Comparison of ENCODE assay signal across 2 cellular contexts in genomic region chr3:134449951-134450350, GRCh38.
TF ChIP-seq lines count a peak whose summit lies in the region.

No MANE protein-coding gene starts in this region.

TF ChIP-seq in GM23338, 12 proteins besides CTCF, POLR2A, EP300 and RAD21:
- TF ChIP-seq NANOG (IDR thresholded peaks at IDR 0.05; ENCODE audit: borderline replicate concordance) (no peak), POLR2AphosphoS5 (IDR thresholded peaks at IDR 0.05; ENCODE audit: low read depth) (no peak), EZH2 (IDR thresholded peaks at IDR 0.05; ENCODE audit: low read depth, unreplicated experiment) (no peak), STAT1 (IDR thresholded peaks at IDR 0.05; ENCODE audit: unreplicated experiment) (no peak), ZNF331 (CRISPR knock-in tag; IDR thresholded peaks at IDR 0.05; ENCODE audit: low read depth) (no peak), EZH2phosphoT487 (IDR thresholded peaks at IDR 0.05; ENCODE audit: unreplicated experiment) (no peak), JUNB (IDR thresholded peaks at IDR 0.05; ENCODE audit: unreplicated experiment) (no peak)
- TF ChIP-seq, protein P1, sequence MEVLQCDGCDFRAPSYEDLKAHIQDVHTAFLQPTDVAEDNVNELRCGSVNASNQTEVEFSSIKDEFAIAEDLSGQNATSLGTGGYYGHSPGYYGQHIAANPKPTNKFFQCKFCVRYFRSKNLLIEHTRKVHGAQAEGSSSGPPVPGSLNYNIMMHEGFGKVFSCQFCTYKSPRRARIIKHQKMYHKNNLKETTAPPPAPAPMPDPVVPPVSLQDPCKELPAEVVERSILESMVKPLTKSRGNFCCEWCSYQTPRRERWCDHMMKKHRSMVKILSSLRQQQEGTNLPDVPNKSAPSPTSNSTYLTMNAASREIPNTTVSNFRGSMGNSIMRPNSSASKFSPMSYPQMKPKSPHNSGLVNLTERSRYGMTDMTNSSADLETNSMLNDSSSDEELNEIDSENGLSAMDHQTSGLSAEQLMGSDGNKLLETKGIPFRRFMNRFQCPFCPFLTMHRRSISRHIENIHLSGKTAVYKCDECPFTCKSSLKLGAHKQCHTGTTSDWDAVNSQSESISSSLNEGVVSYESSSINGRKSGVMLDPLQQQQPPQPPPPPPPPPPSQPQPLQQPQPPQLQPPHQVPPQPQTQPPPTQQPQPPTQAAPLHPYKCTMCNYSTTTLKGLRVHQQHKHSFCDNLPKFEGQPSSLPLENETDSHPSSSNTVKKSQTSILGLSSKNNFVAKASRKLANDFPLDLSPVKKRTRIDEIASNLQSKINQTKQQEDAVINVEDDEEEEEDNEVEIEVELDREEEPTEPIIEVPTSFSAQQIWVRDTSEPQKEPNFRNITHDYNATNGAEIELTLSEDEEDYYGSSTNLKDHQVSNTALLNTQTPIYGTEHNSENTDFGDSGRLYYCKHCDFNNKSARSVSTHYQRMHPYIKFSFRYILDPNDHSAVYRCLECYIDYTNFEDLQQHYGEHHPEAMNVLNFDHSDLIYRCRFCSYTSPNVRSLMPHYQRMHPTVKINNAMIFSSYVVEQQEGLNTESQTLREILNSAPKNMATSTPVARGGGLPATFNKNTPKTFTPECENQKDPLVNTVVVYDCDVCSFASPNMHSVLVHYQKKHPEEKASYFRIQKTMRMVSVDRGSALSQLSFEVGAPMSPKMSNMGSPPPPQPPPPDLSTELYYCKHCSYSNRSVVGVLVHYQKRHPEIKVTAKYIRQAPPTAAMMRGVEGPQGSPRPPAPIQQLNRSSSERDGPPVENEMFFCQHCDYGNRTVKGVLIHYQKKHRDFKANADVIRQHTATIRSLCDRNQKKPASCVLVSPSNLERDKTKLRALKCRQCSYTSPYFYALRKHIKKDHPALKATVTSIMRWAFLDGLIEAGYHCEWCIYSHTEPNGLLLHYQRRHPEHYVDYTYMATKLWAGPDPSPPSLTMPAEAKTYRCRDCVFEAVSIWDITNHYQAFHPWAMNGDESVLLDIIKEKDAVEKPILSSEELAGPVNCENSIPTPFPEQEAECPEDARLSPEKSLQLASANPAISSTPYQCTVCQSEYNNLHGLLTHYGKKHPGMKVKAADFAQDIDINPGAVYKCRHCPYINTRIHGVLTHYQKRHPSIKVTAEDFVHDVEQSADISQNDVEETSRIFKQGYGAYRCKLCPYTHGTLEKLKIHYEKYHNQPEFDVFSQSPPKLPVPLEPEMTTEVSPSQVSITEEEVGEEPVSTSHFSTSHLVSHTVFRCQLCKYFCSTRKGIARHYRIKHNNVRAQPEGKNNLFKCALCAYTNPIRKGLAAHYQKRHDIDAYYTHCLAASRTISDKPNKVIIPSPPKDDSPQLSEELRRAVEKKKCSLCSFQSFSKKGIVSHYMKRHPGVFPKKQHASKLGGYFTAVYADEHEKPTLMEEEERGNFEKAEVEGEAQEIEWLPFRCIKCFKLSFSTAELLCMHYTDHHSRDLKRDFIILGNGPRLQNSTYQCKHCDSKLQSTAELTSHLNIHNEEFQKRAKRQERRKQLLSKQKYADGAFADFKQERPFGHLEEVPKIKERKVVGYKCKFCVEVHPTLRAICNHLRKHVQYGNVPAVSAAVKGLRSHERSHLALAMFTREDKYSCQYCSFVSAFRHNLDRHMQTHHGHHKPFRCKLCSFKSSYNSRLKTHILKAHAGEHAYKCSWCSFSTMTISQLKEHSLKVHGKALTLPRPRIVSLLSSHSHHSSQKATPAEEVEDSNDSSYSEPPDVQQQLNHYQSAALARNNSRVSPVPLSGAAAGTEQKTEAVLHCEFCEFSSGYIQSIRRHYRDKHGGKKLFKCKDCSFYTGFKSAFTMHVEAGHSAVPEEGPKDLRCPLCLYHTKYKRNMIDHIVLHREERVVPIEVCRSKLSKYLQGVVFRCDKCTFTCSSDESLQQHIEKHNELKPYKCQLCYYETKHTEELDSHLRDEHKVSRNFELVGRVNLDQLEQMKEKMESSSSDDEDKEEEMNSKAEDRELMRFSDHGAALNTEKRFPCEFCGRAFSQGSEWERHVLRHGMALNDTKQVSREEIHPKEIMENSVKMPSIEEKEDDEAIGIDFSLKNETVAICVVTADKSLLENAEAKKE (CRISPR knock-in tag; IDR thresholded peaks at IDR 0.05): no peak
- TF ChIP-seq, protein P2, sequence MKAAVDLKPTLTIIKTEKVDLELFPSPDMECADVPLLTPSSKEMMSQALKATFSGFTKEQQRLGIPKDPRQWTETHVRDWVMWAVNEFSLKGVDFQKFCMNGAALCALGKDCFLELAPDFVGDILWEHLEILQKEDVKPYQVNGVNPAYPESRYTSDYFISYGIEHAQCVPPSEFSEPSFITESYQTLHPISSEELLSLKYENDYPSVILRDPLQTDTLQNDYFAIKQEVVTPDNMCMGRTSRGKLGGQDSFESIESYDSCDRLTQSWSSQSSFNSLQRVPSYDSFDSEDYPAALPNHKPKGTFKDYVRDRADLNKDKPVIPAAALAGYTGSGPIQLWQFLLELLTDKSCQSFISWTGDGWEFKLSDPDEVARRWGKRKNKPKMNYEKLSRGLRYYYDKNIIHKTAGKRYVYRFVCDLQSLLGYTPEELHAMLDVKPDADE (IDR thresholded peaks at IDR 0.05): no peak

TF ChIP-seq in endothelial cell of umbilical vein, 7 proteins besides CTCF, POLR2A, EP300 and RAD21:
- TF ChIP-seq EZH2 (IDR thresholded peaks at IDR 0.05; ENCODE audit: borderline replicate concordance, low read depth, low read length, severe bottlenecking) (no peak), GATA2 (IDR thresholded peaks at IDR 0.05; ENCODE audit: insufficient read depth, insufficient read length, low read depth, low read length) (no peak), MYC (IDR thresholded peaks at IDR 0.05; ENCODE audit: low read depth, low read length) (no peak), JUN (IDR thresholded peaks at IDR 0.05; ENCODE audit: borderline replicate concordance, insufficient read depth, insufficient read length, low read depth) (no peak), POLR2AphosphoS5 (IDR thresholded peaks at IDR 0.05; ENCODE audit: insufficient read depth, low read depth, low read length) (no peak), FOS (IDR thresholded peaks at IDR 0.05; ENCODE audit: borderline replicate concordance, insufficient read depth, low read length) (no peak)
- TF ChIP-seq, protein P3, sequence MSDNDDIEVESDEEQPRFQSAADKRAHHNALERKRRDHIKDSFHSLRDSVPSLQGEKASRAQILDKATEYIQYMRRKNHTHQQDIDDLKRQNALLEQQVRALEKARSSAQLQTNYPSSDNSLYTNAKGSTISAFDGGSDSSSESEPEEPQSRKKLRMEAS (IDR thresholded peaks at IDR 0.05; ENCODE audit: insufficient read depth, insufficient read length): no peak
